ENCODE assay signal across 2 cellular contexts in genomic region chr10:104351919-104352318, GRCh38.
TF ChIP-seq lines count a peak whose summit lies in the region.

No MANE protein-coding gene starts in this region.

TF ChIP-seq in IMR-90, 13 proteins besides CTCF, POLR2A, EP300 and RAD21:
- TF ChIP-seq FOS (IDR thresholded peaks at IDR 0.05; ENCODE audit: low read depth, low read length) (no peak), CHD1 (IDR thresholded peaks at IDR 0.05; ENCODE audit: low read depth, low read length) (no peak), MXI1 (IDR thresholded peaks at IDR 0.05; ENCODE audit: borderline replicate concordance, low read depth, low read length) (no peak), SMC3 (IDR thresholded peaks at IDR 0.05; ENCODE audit: low read depth, low read length) (no peak), RCOR1 (IDR thresholded peaks at IDR 0.05; ENCODE audit: insufficient replicate concordance, low read length) (no peak), BHLHE40 (IDR thresholded peaks at IDR 0.05; ENCODE audit: low read depth, low read length) (no peak), CEBPB (IDR thresholded peaks at IDR 0.05; ENCODE audit: low read depth, low read length) (no peak), MAFK (IDR thresholded peaks at IDR 0.05; ENCODE audit: low read depth, low read length) (no peak), RFX5 (IDR thresholded peaks at IDR 0.05; ENCODE audit: low read depth, low read length) (no peak), USF2 (IDR thresholded peaks at IDR 0.05; ENCODE audit: low read depth, low read length) (no peak), MAZ (IDR thresholded peaks at IDR 0.05; ENCODE audit: borderline replicate concordance, low read depth, low read length) (no peak), ELK1 (IDR thresholded peaks at IDR 0.05; ENCODE audit: borderline replicate concordance, low read depth, low read length) (no peak), NFE2L2 (IDR thresholded peaks at IDR 0.05; ENCODE audit: low read depth, low read length) (no peak)

TF ChIP-seq in K562, 482 proteins besides CTCF, POLR2A, EP300 and RAD21:
- TF ChIP-seq ZNF316 (IDR thresholded peaks at IDR 0.05) (no peak), IRF2 (CRISPR knock-in tag; IDR thresholded peaks at IDR 0.05) (no peak), NEUROD1 (IDR thresholded peaks at IDR 0.05; ENCODE audit: borderline replicate concordance, low read depth, low read length, partially characterized antibody) (no peak), MLX (CRISPR knock-in tag; conservative IDR thresholded peaks at IDR 0.05) (no peak), ARID3A (IDR thresholded peaks at IDR 0.05; ENCODE audit: borderline replicate concordance, low read depth, low read length) (no peak), ZNF23 (CRISPR knock-in tag; IDR thresholded peaks at IDR 0.05) (no peak), HNRNPK (IDR thresholded peaks at IDR 0.05; ENCODE audit: low read depth, low read length, poor library complexity, severe bottlenecking) (no peak), TCF3 (CRISPR knock-in tag; IDR thresholded peaks at IDR 0.05) (no peak), SMAD1 (IDR thresholded peaks at IDR 0.05; ENCODE audit: low read depth, low read length, partially characterized antibody) (no peak), NFE2 (IDR thresholded peaks at IDR 0.05; ENCODE audit: low read depth) (no peak), MTF1 (CRISPR knock-in tag; IDR thresholded peaks at IDR 0.05; ENCODE audit: borderline replicate concordance) (no peak), ZC3H4 (CRISPR knock-in tag; IDR thresholded peaks at IDR 0.05; ENCODE audit: borderline replicate concordance) (no peak), GMEB1 (CRISPR knock-in tag; IDR thresholded peaks at IDR 0.05) (no peak)
